In the genomic region with DNA sequence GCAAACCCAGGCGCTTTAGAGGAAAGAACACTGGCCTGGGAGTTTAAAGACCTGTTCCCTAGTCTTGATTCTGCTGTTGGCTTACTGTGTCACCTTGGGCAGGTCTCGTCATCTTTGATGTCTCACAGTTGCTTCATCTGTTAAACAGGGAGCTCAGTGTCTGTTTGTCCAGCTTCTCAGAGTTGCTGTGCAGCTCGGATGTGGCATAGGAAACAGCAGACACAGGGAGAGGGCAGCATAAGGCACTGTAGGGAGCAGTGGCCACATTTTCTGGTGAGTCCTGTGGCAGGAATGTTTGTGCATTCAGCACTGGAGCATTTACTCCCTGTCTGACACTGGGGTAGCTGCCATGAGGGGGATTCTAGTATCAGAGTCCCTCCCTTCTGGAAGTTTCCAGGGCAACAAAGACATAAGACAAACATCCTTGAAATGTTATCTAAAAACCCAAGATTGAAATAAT, we compare ENCODE assay signal across 9 cellular contexts. TPM values are rescaled to one million over a fixed set of nuclear protein-coding genes. Genes with fewer than 3 reads are reported as not detected.
DNase-seq lines count a peak whose midpoint lies in the region; TF ChIP-seq lines count a peak whose summit lies in the region.
"Had no signal": no experiment of that assay in that cellular context is flagged by ENCODE, and none has a peak within 500 bp of the region (broad histone marks: within the 10 kb centered on the region; RNA-seq: fewer than 3 reads in every experiment).

No MANE protein-coding gene starts in this region.

- H3K4me2 ChIP-seq in GM23248 (ENCODE audit: unreplicated experiment): peak overlapping the region; percentile 84
- H3K4me2 ChIP-seq in fibroblast of lung (ENCODE audit: extremely low read depth, insufficient read depth, low read length): peak overlapping the region; percentile 97

- no peaks in the 10 kb centered on the region for H3K9me3 ChIP-seq in GM23248 (ENCODE audit: low read depth)
- H3K9me3 ChIP-seq in fibroblast of lung (ENCODE audit: control insufficient read depth, insufficient read depth, low read depth, low read length): no peaks in the 10 kb centered on the region
- H3K9me3 ChIP-seq in skeletal muscle tissue (ENCODE audit: control insufficient read depth in 3 of 3, low read length in 3 of 3): no peaks in the 10 kb centered on the region
- H3K9me3 ChIP-seq: suprapubic skin had no signal

- peak overlapping the region; percentile 82 for H3K9ac ChIP-seq in GM23248
- no peak overlapping the region for H3K9ac ChIP-seq in fibroblast of lung (ENCODE audit: insufficient read depth, low read length)
- H3K9ac ChIP-seq in skeletal muscle tissue (ENCODE audit: low read depth in 1 of 3, low read length in 3 of 3): peak overlapping the region; percentile 84 to 98 (median 96)

- 0 out of 2 replicates have a peak, but pooled peaks cover 2% of the 10 kb centered on the region for H3K36me3 ChIP-seq in GM23248 (ENCODE audit: low read depth)
- H3K36me3 ChIP-seq in fibroblast of lung (ENCODE audit: control insufficient read depth, insufficient read depth, low read length): peaks cover 19% of the 10 kb centered on the region
- peaks cover 31 to 42% (median 38%) of the 10 kb centered on the region in 3 donors for H3K36me3 ChIP-seq in skeletal muscle tissue (ENCODE audit: control insufficient read depth in 3 of 3, insufficient read depth in 3 of 3, low read length in 3 of 3)

- POLR2A ChIA-PET in RWPE1 (lab: Yijun Ruan, JAX; ENCODE audit: low non-redundant PET): no interaction called here

- peaks cover 19% of the 10 kb centered on the region for H3K4me1 ChIP-seq in GM23248 (ENCODE audit: insufficient read depth)
- H3K4me1 ChIP-seq in fibroblast of lung (ENCODE audit: control insufficient read depth, extremely low read depth, insufficient read depth, low read length): peaks cover 10% of the 10 kb centered on the region
- peaks cover 36 to 48% (median 44%) of the 10 kb centered on the region in 3 donors for H3K4me1 ChIP-seq in skeletal muscle tissue (ENCODE audit: control insufficient read depth in 3 of 3, insufficient read depth in 3 of 3, low read length in 3 of 3)

- peaks cover 10% of the 10 kb centered on the region; the same call in 1 of the 2 replicates for H3F3A ChIP-seq in GM23248 (ENCODE audit: insufficient read depth)

- no peak overlapping the region for H2AFZ ChIP-seq in GM23248
- H2AFZ ChIP-seq in fibroblast of lung (ENCODE audit: low read length): no peak overlapping the region

- no peak for TF ChIP-seq CTCF in RWPE1 (conservative IDR thresholded peaks at IDR 0.05; ENCODE audit: low read depth)
- TF ChIP-seq CTCF in fibroblast of lung (conservative IDR thresholded peaks at IDR 0.05 in 1 of 2, IDR thresholded peaks at IDR 0.05 in 1 of 2; ENCODE audit: low read depth in 1 of 2, low read length in 2 of 2): no peak

- H3K79me2 ChIP-seq in GM23248 (ENCODE audit: insufficient read depth) (peaks cover 7% of the 10 kb centered on the region; the same call in 1 of the 2 replicates), fibroblast of lung (ENCODE audit: control insufficient read depth, insufficient read depth, low read length) (peaks cover 40% of the 10 kb centered on the region)

- H4K20me1 ChIP-seq in GM23248 (ENCODE audit: insufficient read depth) (no peaks in the 10 kb centered on the region), fibroblast of lung (ENCODE audit: control insufficient read depth, extremely low read depth, insufficient read depth, low read length) (no peaks in the 10 kb centered on the region)

- 0 out of 2 replicates have a peak overlapping the region, but pooled peaks have one; percentile 89 for H3K4me3 ChIP-seq in GM23248
- peak overlapping the region in 2 of 4 experiments; percentile 5 to 75 for H3K4me3 ChIP-seq in fibroblast of lung (replicated peaks in 1 of 4; ENCODE audit: control extremely low read depth in 1 of 4, insufficient read depth in 1 of 4, low read depth in 3 of 4, low read length in 4 of 4)
- H3K4me3 ChIP-seq in skeletal muscle tissue (ENCODE audit: low read length in 3 of 3): no peak overlapping the region

- DNase-seq in GM23248: peak; percentile 71
- no peak for DNase-seq in RWPE1 (ENCODE audit: low spot score)
- DNase-seq in fibroblast of lung (ENCODE audit: low read depth in 2 of 2): peak in 1 of 2 donors; percentile 83
- DNase-seq in nucleus accumbens (lab: John Stamatoyannopoulos, UW): no peak
- DNase-seq in GDM1 (lab: John Stamatoyannopoulos, UW): no peak
- no peak for DNase-seq in midbrain (lab: John Stamatoyannopoulos, UW)
- DNase-seq: SHP77 had no signal

- no peaks in the 10 kb centered on the region for H3K27me3 ChIP-seq in GM23248 (replicated peaks; ENCODE audit: insufficient read depth)
- H3K27me3 ChIP-seq in fibroblast of lung (ENCODE audit: control insufficient read depth, insufficient read depth, low read length): no peaks in the 10 kb centered on the region
- no peaks in the 10 kb centered on the region for H3K27me3 ChIP-seq in skeletal muscle tissue (ENCODE audit: control insufficient read depth in 3 of 3, insufficient read depth in 3 of 3, low read length in 3 of 3)
- H3K27me3 ChIP-seq: suprapubic skin had no signal

- H3K9me2 ChIP-seq in GM23248 (ENCODE audit: insufficient read depth): no peaks in the 10 kb centered on the region

- CTCF ChIA-PET in RWPE1 (lab: Yijun Ruan, JAX): no interaction called here

- H3K27ac ChIP-seq in GM23248: peak overlapping the region; percentile 30
- peak overlapping the region; percentile 87 for H3K27ac ChIP-seq in RWPE1
- H3K27ac ChIP-seq in fibroblast of lung (ENCODE audit: insufficient read depth, low read length): peak overlapping the region; percentile 81
- H3K27ac ChIP-seq in skeletal muscle tissue (ENCODE audit: low read depth, low read length): no peak overlapping the region

- in situ Hi-C loops in GM23248 (cut with MboI): no loop called here

- 93% methylated on average over 3 of the region's 3 CpGs for WGBS in GM23248 (ENCODE audit: low coverage in 1 of 2, low lambda C conversion rate in 2 of 2, missing lambda C conversion rate in 2 of 2), 2 experiments

RNA-seq across cellular contexts. Expression of a gene that starts 2.0 kb away (rescaled TPM):
- 48.1 and 53.5 TPM in 2 replicates for total RNA-seq in GM23248 (2014; rRNA removed; shearing (Covaris generic))
- polyA plus RNA-seq in GM23248 (2016; fragmentation: Nextera tagmentation; extraction: Ambion mirVana): 15.8 and 17.3 TPM in 2 replicates
- total RNA-seq in fibroblast of lung: 26.7 and 41.3 TPM in 2 replicates
- 20.8 and 29.2 TPM in 2 replicates for polyA plus RNA-seq in fibroblast of lung
- 36.9 and 51.0 TPM in 2 replicates for polyA plus RNA-seq in fibroblast of lung (2012)
- polyA minus RNA-seq in fibroblast of lung (ENCODE audit: low replicate concordance): 51.9 and 52.5 TPM in 2 replicates
- 31.3 TPM for total RNA-seq in skeletal muscle tissue

RNA-seq across cellular contexts. Expression of a gene that starts 8.5 kb away (rescaled TPM):
- 3.9 and 5.2 TPM in 2 replicates for total RNA-seq in GM23248 (2014; rRNA removed; shearing (Covaris generic))
- 0.75 and 1.6 TPM in 2 replicates for polyA plus RNA-seq in GM23248 (2016; fragmentation: Nextera tagmentation; extraction: Ambion mirVana)
- 7.7 and 9.6 TPM in 2 replicates for total RNA-seq in fibroblast of lung
- 1.2 TPM in 2 replicates for polyA plus RNA-seq in fibroblast of lung
- 3.6 and 4.2 TPM in 2 replicates for polyA plus RNA-seq in fibroblast of lung (2012)
- 0.43 and 0.44 TPM in 2 replicates for polyA minus RNA-seq in fibroblast of lung (ENCODE audit: low replicate concordance)
- total RNA-seq in skeletal muscle tissue: 6.8 TPM

RNA-seq across cellular contexts. Expression of a gene that starts 29.2 kb away (rescaled TPM):
- total RNA-seq in GM23248 (2014; rRNA removed; shearing (Covaris generic)): not detected in 2 replicates
- polyA plus RNA-seq in GM23248 (2016; fragmentation: Nextera tagmentation; extraction: Ambion mirVana): not detected in 2 replicates
- total RNA-seq in fibroblast of lung: 65.6 and 174 TPM in 2 replicates
- polyA plus RNA-seq in fibroblast of lung: 9.8 and 67.0 TPM in 2 replicates
- polyA plus RNA-seq in fibroblast of lung (2012): 12.4 and 95.1 TPM in 2 replicates
- 6.5 TPM in 1 of 2 replicates, not detected in the other for polyA minus RNA-seq in fibroblast of lung (ENCODE audit: low replicate concordance)
- total RNA-seq in skeletal muscle tissue: 54.3 TPM

RNA-seq across cellular contexts. Expression of a gene that starts 47.3 kb away (rescaled TPM):
- not detected in 2 replicates for total RNA-seq in GM23248 (2014; rRNA removed; shearing (Covaris generic))
- polyA plus RNA-seq in GM23248 (2016; fragmentation: Nextera tagmentation; extraction: Ambion mirVana): not detected in 2 replicates
- total RNA-seq in fibroblast of lung: 0.50 and 2.6 TPM in 2 replicates
- polyA plus RNA-seq in fibroblast of lung: 0.05 and 0.09 TPM in 2 replicates
- polyA plus RNA-seq in fibroblast of lung (2012): 0.27 TPM in 1 of 2 replicates, not detected in the other
- polyA minus RNA-seq in fibroblast of lung (ENCODE audit: low replicate concordance): not detected in 2 replicates
- 1.6 TPM for total RNA-seq in skeletal muscle tissue

RNA-seq across cellular contexts. Expression of a gene that starts 47.5 kb away (rescaled TPM):
- total RNA-seq in GM23248 (2014; rRNA removed; shearing (Covaris generic)): not detected in 2 replicates
- not detected in 2 replicates for polyA plus RNA-seq in GM23248 (2016; fragmentation: Nextera tagmentation; extraction: Ambion mirVana)
- 0.33 and 1.0 TPM in 2 replicates for total RNA-seq in fibroblast of lung
- polyA plus RNA-seq in fibroblast of lung: 0.03 and 0.10 TPM in 2 replicates
- polyA plus RNA-seq in fibroblast of lung (2012): 0.08 TPM in 1 of 2 replicates, not detected in the other
- not detected in 2 replicates for polyA minus RNA-seq in fibroblast of lung (ENCODE audit: low replicate concordance)
- total RNA-seq in skeletal muscle tissue: 5.7 TPM

Comparison
In these comparisons a context has a peak if more than half of its experiments do, and no peak if none do; other contexts are left out.
1. RNA of a gene that starts 29.2 kb away (total RNA-seq): 65.6 to 174 TPM in fibroblast of lung and 54.3 TPM in skeletal muscle tissue (single experiment); not detected in GM23248; every median in the first group is over 10 times any median in the second.